In genomic region chr17:20558096-20558495, GRCh38 we compare ENCODE assay signal across 19 cellular contexts. TPM values are rescaled to one million over a fixed set of nuclear protein-coding genes. Genes with fewer than 3 reads are reported as not detected.
"Had no signal": no experiment of that assay in that cellular context is flagged by ENCODE, and none has a peak within 500 bp of the region (broad histone marks: within the 10 kb centered on the region; RNA-seq: fewer than 3 reads in every experiment).

No MANE protein-coding gene starts in this region.

RNA-seq across cellular contexts. Expression of gene CDRT15L2, which starts 21.4 kb away (rescaled TPM):
- total RNA-seq: activated naive CD4-positive, alpha-beta T cell treated with anti-CD3 and anti-CD28 coated beads for 36 hours; activated naive CD4-positive, alpha-beta T cell treated with anti-CD3 and anti-CD28 coated beads, Interleukin-2, amount 50 U/mL, for 72 hours; activated naive CD8-positive, alpha-beta T cell treated with anti-CD3 and anti-CD28 coated beads for 36 hours; activated naive CD8-positive, alpha-beta T cell treated with anti-CD3 and anti-CD28 coated beads, Interleukin-2, amount 10 ng/mL, durations not matched to agents 7 days and 5 days; activated T-cell treated with anti-CD3 and anti-CD28 coated beads, Interleukin-2, amount 50 U/mL, for 4 hours; activated T-cell treated with anti-CD3 and anti-CD28 coated beads, Interleukin-2, amount 50 U/mL, for 72 hours; activated T-helper 1 cell treated with anti-CD3 and anti-CD28 coated beads, Interleukin-12 subunit alpha, Interleukin-12 subunit beta, Interleukin-2, Interleukin-4 antibody, amounts not matched to agents 30 ng/mL and 10 ng/mL and 1 ng/mL, durations not matched to agents 14 hours and 24 hours and 36 hours; activated T-helper 17 cell treated with anti-CD3 and anti-CD28 coated beads, Interleukin-2, amount 50 U/mL, for 72 hours; activated T-helper 2 cell treated with anti-CD3 and anti-CD28 coated beads, Interferon-gamma antibody, Interleukin-2, Interleukin-4, amounts not matched to agents 10 μg/mL and 5 μg/mL and 100 μg/mL, durations not matched to agents 14 hours and 24 hours and 36 hours; adrenal gland; aorta; ascending aorta; astrocyte; body of pancreas; breast epithelium; bronchial epithelial cell; cardiac muscle cell; cardiac septum had no signal
- polyA plus RNA-seq: adipose tissue, adrenal gland, aorta, cardiac muscle cell had no signal
